14 cellular contexts compared by ENCODE assay signal in genomic region chr10:128013626-128014025, GRCh38.
DNase-seq lines count a peak whose midpoint lies in the region; ATAC-seq and TF ChIP-seq lines count a peak whose summit lies in the region.
"Had no signal": no experiment of that assay in that cellular context is flagged by ENCODE, and none has a peak within 500 bp of the region (broad histone marks: within the 10 kb centered on the region; RNA-seq: fewer than 3 reads in every experiment).

No MANE protein-coding gene starts in this region.

- no peaks in the 10 kb centered on the region for H3K9me3 ChIP-seq in sigmoid colon
- no peaks in the 10 kb centered on the region for H3K9me3 ChIP-seq in tibial artery

- H3K36me3 Mint-ChIP-seq in activated T-cell treated with anti-CD3 and anti-CD28 coated beads, Interleukin-2, amount 50 U/mL, for 72 hours (ENCODE audit: insufficient read depth in 2 of 2), result no peaks in the 10 kb centered on the region
- peaks cover 6% of the 10 kb centered on the region for H3K36me3 Mint-ChIP-seq in central memory CD8-positive, alpha-beta T cell (ENCODE audit: insufficient read depth)

- H3K27ac ChIP-seq in sigmoid colon (no peak overlapping the region), tibial artery (no peak overlapping the region)
- H3K27ac ChIP-seq: KMS-11 had no signal

- intact Hi-C loops in sigmoid colon (cut with DNase I) (no loop called here), tibial artery (cut with DNase I; ENCODE audit: low total_unique reads) (no loop called here)

- no peak for TF ChIP-seq POLR2A in sigmoid colon (IDR thresholded peaks at IDR 0.05)

- H3K4me1 ChIP-seq in sigmoid colon (peaks cover 0 to 4% (median 2%) of the 10 kb centered on the region in 4 donors), tibial artery (peaks cover 0 to 6% (median 3%) of the 10 kb centered on the region in 4 donors)

- H3K36me3 ChIP-seq in sigmoid colon (no peaks in the 10 kb centered on the region), tibial artery (no peaks in the 10 kb centered on the region)

- DNase-seq in activated T-cell treated with anti-CD3 and anti-CD28 coated beads, Interleukin-2, amount 50 U/mL, for 72 hours, result no peak
- no peak for DNase-seq in activated T-cell treated with anti-CD3 and anti-CD28 coated beads, Interleukin-2, amount 50 U/mL, for 1 hour
- peak; percentile 70 for DNase-seq in HT1080 (ENCODE audit: low read depth)
- no peak for DNase-seq in central memory CD8-positive, alpha-beta T cell (ENCODE audit: low spot score in 2 of 2)
- DNase-seq in sigmoid colon, result peak; percentile 15
- DNase-seq in tibial artery, result no peak
- no peak for DNase-seq in stimulated activated CD4-positive, alpha-beta T cell treated with anti-CD3 and anti-CD28 coated beads, Interleukin-12 subunit alpha, Interleukin-12 subunit beta, amount 100 ng/mL, for 4 hours
- DNase-seq: HFFc6, NCI-H1092, NCI-H2081 treated with DMSO at 0.1 percent for 48 hours, NCI-H510A, NCI-H774 had no signal

- no peaks in the 10 kb centered on the region for H3K9me3 Mint-ChIP-seq in activated T-cell treated with anti-CD3 and anti-CD28 coated beads, Interleukin-2, amount 50 U/mL, for 72 hours
- H3K9me3 Mint-ChIP-seq in central memory CD8-positive, alpha-beta T cell, result no peaks in the 10 kb centered on the region
- H3K9me3 Mint-ChIP-seq: HFFc6 had no signal

- TF ChIP-seq CTCF in sigmoid colon (IDR thresholded peaks at IDR 0.05) (no peak), tibial artery (IDR thresholded peaks at IDR 0.05) (no peak)

- peak; percentile 28 to 48 for ATAC-seq in activated T-cell treated with anti-CD3 and anti-CD28 coated beads, Interleukin-2, amount 50 U/mL, for 72 hours (replicated peaks in 1 of 2)
- ATAC-seq in central memory CD8-positive, alpha-beta T cell (replicated peaks; ENCODE audit: extremely low read depth, poor library complexity, severe bottlenecking), result peak; percentile 57

- H3K4me3 Mint-ChIP-seq in activated T-cell treated with anti-CD3 and anti-CD28 coated beads, Interleukin-2, amount 50 U/mL, for 72 hours, result no peak overlapping the region
- no peak overlapping the region for H3K4me3 Mint-ChIP-seq in central memory CD8-positive, alpha-beta T cell
- H3K4me3 Mint-ChIP-seq: CD14-positive monocyte, HFFc6 had no signal

- H3K27me3 ChIP-seq in sigmoid colon, result no peaks in the 10 kb centered on the region
- H3K27me3 ChIP-seq in tibial artery, result peaks cover 0 to 15% of the 10 kb centered on the region in 2 donors

- H3K27me3 Mint-ChIP-seq in activated T-cell treated with anti-CD3 and anti-CD28 coated beads, Interleukin-2, amount 50 U/mL, for 72 hours (ENCODE audit: low read depth), result peaks cover 19% of the 10 kb centered on the region
- peaks cover 52% of the 10 kb centered on the region for H3K27me3 Mint-ChIP-seq in central memory CD8-positive, alpha-beta T cell

- H3K4me3 ChIP-seq in sigmoid colon (no peak overlapping the region), tibial artery (no peak overlapping the region)

- peaks cover 19% of the 10 kb centered on the region for H3K4me1 Mint-ChIP-seq in activated T-cell treated with anti-CD3 and anti-CD28 coated beads, Interleukin-2, amount 50 U/mL, for 72 hours (ENCODE audit: low read depth)
- peaks cover 10% of the 10 kb centered on the region for H3K4me1 Mint-ChIP-seq in central memory CD8-positive, alpha-beta T cell

- H3K27ac Mint-ChIP-seq in activated T-cell treated with anti-CD3 and anti-CD28 coated beads, Interleukin-2, amount 50 U/mL, for 72 hours, result no peak overlapping the region
- no peak overlapping the region for H3K27ac Mint-ChIP-seq in central memory CD8-positive, alpha-beta T cell (ENCODE audit: low read depth)
- H3K27ac Mint-ChIP-seq: HFFc6 had no signal

- 83 to 91% methylated on average over 4 of the region's 4 CpGs for WGBS in sigmoid colon, 2 donors

- no peak for TF ChIP-seq EP300 in sigmoid colon (IDR thresholded peaks at IDR 0.05)

Comparison
In these comparisons a context has a peak if more than half of its experiments do, and no peak if none do; other contexts are left out.
1. DNase-seq: peak in HT1080 (single experiment) and sigmoid colon (single experiment); none in activated T-cell treated with anti-CD3 and anti-CD28 coated beads, Interleukin-2, amount 50 U/mL, for 72 hours (0 of 2), activated T-cell treated with anti-CD3 and anti-CD28 coated beads, Interleukin-2, amount 50 U/mL, for 1 hour (single experiment), central memory CD8-positive, alpha-beta T cell (0 of 2), tibial artery (0 of 2) and stimulated activated CD4-positive, alpha-beta T cell treated with anti-CD3 and anti-CD28 coated beads, Interleukin-12 subunit alpha, Interleukin-12 subunit beta, amount 100 ng/mL, for 4 hours (single experiment).